ENCODE assay signal across 8 cellular contexts in genomic region chr12:70645494-70646317, GRCh38. TPM values are rescaled to one million over a fixed set of nuclear protein-coding genes. Genes with fewer than 3 reads are reported as not detected.
DNase-seq lines count a peak whose midpoint lies in the region; ATAC-seq and TF ChIP-seq lines count a peak whose summit lies in the region.

No MANE protein-coding gene starts in this region.

- H3K27me3 Mint-ChIP-seq in progenitor cell of endocrine pancreas = peaks cover 6% of the 10 kb centered on the region

- H3K4me3 ChIP-seq in fibroblast of villous mesenchyme (ENCODE audit: low read depth, low read length) = peak overlapping the region; percentile 1

- peaks cover 6% of the 10 kb centered on the region for H3K4me1 Mint-ChIP-seq in progenitor cell of endocrine pancreas (ENCODE audit: low read depth)

- H3K4me3 Mint-ChIP-seq in progenitor cell of endocrine pancreas (ENCODE audit: low read depth) = no peak overlapping the region

- peak overlapping the region; percentile 86 for H3K27ac Mint-ChIP-seq in progenitor cell of endocrine pancreas

- DNase-seq in ELR (ENCODE audit: low read depth) (peak; percentile 97), SW480 (ENCODE audit: low spot score) (peak; percentile 76), fibroblast of villous mesenchyme (ENCODE audit: low read depth) (peak; percentile 71), progenitor cell of endocrine pancreas (ENCODE audit: low spot score, unreplicated experiment) (no peak), DMS153 (lab: John Stamatoyannopoulos, UW) (no peak), NCI-H187 treated with DMSO at 0.1 percent for 48 hours (lab: John Stamatoyannopoulos, UW) (no peak), NCI-H774 (lab: John Stamatoyannopoulos, UW) (no peak)

- H3K9me3 Mint-ChIP-seq in progenitor cell of endocrine pancreas (ENCODE audit: low read depth) = no peaks in the 10 kb centered on the region

- TF ChIP-seq CTCF in fibroblast of villous mesenchyme (IDR thresholded peaks at IDR 0.05; ENCODE audit: insufficient read depth, low read depth, low read length) = no peak
- no peak for TF ChIP-seq CTCF in progenitor cell of endocrine pancreas (IDR thresholded peaks at IDR 0.05; ENCODE audit: unreplicated experiment)

- peak; percentile 79 for ATAC-seq in HG02884 (IDR thresholded peaks at IDR 0.05; ENCODE audit: unreplicated experiment)

- no peaks in the 10 kb centered on the region for H3K36me3 Mint-ChIP-seq in progenitor cell of endocrine pancreas (ENCODE audit: insufficient read depth)

RNA-seq across cellular contexts. Expression of gene PTPRB, which starts 8.5 kb away (rescaled TPM):
- total RNA-seq in fibroblast of villous mesenchyme = 0.43 and 0.97 TPM in 2 replicates
- 0.38 and 0.55 TPM in 2 replicates for total RNA-seq in progenitor cell of endocrine pancreas

Comparison
In these comparisons a context has a peak if more than half of its experiments do, and no peak if none do; other contexts are left out.
1. DNase-seq: peak in ELR (single experiment), SW480 (single experiment) and fibroblast of villous mesenchyme (single experiment); none in progenitor cell of endocrine pancreas (single experiment), DMS153 (single experiment), NCI-H187 treated with DMSO at 0.1 percent for 48 hours (single experiment) and NCI-H774 (single experiment).